Comparison of ENCODE assay signal across 8 cellular contexts in the genomic region with DNA sequence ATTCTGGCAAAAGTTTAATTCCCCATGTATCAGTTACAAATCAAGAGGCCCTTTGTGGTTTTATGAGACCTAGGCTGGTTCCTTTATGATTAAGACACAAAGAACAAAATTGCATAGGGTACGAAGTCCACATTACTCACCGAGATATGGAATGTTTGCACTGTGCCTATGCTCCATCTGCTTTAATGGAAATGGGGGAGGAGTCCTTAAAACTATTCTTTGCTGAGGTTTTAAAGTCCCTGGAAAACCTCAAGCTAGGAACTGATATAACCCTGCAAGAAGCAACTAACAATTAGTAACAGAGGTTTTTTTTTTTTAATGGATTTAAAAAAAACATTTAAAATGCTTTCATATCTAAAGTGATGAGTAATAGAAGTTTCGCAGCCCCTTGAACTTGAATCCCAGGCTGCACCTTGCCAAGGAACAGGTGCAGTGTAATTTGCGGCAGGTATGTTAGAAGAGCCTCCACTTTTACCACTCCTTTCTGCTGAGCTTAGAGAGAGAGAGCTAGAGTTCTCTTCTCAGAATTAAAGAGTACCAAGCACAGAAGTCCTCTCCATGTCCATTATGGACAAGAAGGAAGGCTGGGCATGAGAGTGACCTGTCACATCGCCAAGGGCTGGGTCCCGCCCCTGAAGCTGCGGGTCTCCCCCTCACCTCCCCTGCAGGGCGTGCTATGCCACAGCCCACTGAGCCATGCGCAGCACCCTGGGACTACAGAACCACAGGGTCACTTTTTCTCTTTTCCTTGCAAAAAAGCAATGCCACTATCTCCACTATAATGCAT. TPM values are rescaled to one million over a fixed set of nuclear protein-coding genes. Genes with fewer than 3 reads are reported as not detected.
DNase-seq lines count a peak whose midpoint lies in the region; TF ChIP-seq lines count a peak whose summit lies in the region.

No MANE protein-coding gene starts in this region.

- peak overlapping the region in 4 of 7 experiments; percentile 46 to 60 (median 53) for H3K4me3 ChIP-seq in skin epidermis
- H3K4me3 ChIP-seq in lower leg skin (ENCODE audit: low read depth, poor library complexity, severe bottlenecking), result no peak overlapping the region

- WGBS in lower leg skin, 2 donors, result 62 to 78% methylated on average over 9 of the region's 9 CpGs

- peak overlapping the region; percentile 92 for H3K27ac ChIP-seq in epithelial cell of prostate
- peak overlapping the region in 4 of 21 experiments; percentile 92 to 98 (median 96) for H3K27ac ChIP-seq in skin epidermis

- DNase-seq in NCI-H1417 (lab: John Stamatoyannopoulos, UW) (peak in 2 of 3 experiments; percentile 11 to 17), NCI-H1417 treated with DMSO at 0.1 percent for 48 hours (lab: John Stamatoyannopoulos, UW) (no peak), RKO (ENCODE audit: low spot score) (peak; percentile 95), epithelial cell of prostate (ENCODE audit: low read depth, low spot score) (no peak), lower leg skin (ENCODE audit: low spot score in 2 of 2) (no peak), dermis blood vessel endothelial cell (no peak)
- no peak for DNase-seq in activated effector memory CD4-positive, alpha-beta T cell treated with Interleukin-2 at 50 U/mL for 16 hours

- no peak for TF ChIP-seq CTCF in lower leg skin (IDR thresholded peaks at IDR 0.05)

- intact Hi-C loops in lower leg skin (cut with DNase I; ENCODE audit: low total_unique reads), result no loop called here

- no peak for TF ChIP-seq POLR2A in lower leg skin (IDR thresholded peaks at IDR 0.05)

RNA-seq across cellular contexts. Expression of gene SERPINB1, which starts 2.3 kb away (rescaled TPM):
- total RNA-seq in lower leg skin, result 10 to 100 TPM; 12.6 to 41.1 (median 17.6) TPM
- 32.2 and 57.8 TPM in 2 replicates for total RNA-seq in dermis blood vessel endothelial cell

Comparison
In these comparisons a context has a peak if more than half of its experiments do, and no peak if none do; other contexts are left out.
1. DNase-seq: peak in NCI-H1417 (2 of 3) and RKO (single experiment); none in NCI-H1417 treated with DMSO at 0.1 percent for 48 hours (single experiment), epithelial cell of prostate (single experiment), lower leg skin (0 of 2), activated effector memory CD4-positive, alpha-beta T cell treated with Interleukin-2 at 50 U/mL for 16 hours (single experiment) and dermis blood vessel endothelial cell (single experiment).